8 cellular contexts compared by ENCODE assay signal in the genomic region with DNA sequence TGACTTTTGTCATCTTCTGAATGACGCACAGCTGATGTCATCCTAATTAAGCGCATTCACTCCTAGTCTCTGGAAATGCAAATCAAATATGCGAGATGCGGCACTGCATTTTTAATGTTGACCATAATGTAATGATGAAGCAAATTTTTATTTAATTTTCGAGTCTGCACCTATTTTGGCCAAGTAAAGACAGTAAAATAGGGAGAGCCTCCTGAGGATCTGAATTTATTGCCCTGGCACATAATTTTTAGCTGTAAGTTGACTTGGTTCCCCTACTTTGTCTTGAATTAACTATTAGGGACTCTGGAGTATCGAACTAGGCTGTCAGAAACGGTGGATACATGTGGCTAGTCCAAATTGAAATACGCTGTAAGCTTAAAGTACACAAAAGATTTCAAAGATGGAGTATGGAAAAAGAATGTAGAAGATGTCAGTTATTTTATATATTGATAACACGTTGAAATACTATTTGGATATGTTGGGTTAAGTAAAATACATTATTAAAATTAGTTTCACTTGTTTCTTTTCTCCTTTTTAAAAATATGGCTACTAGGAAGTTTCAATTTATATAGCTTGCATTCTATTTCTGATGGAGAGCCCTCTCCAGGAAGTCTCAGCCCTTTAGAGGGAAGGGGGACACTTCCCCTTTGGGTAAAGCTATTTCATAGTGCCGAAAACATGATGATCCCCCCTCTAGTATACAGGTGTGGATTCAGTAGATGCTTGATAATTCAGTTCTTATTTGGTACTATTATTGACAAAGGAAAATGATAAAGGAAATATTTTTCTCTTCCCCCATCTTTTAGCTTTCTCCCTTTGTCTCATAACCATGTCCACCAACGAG. TPM values are rescaled to one million over a fixed set of nuclear protein-coding genes. Genes with fewer than 3 reads are reported as not detected.
DNase-seq lines count a peak whose midpoint lies in the region; ATAC-seq and TF ChIP-seq lines count a peak whose summit lies in the region.

No MANE protein-coding gene starts in this region.

- H3K27ac Mint-ChIP-seq in activated naive CD4-positive, alpha-beta T cell treated with anti-CD3 and anti-CD28 coated beads, Interleukin-2, amount 50 U/mL, for 72 hours, result peak overlapping the region; percentile 97 to 99

- no peak for TF ChIP-seq CTCF in right atrium auricular region (IDR thresholded peaks at IDR 0.05)

- H3K27ac ChIP-seq in right atrium auricular region (peak overlapping the region; percentile 82 to 85), temporal lobe (ENCODE audit: low read depth, low read length) (peak overlapping the region; percentile 67)

- H3K4me1 ChIP-seq in right atrium auricular region, result peaks cover 0 to 19% of the 10 kb centered on the region in 2 donors

- H3K9me3 ChIP-seq in right atrium auricular region, result no peaks in the 10 kb centered on the region

- DNase-seq in right atrium auricular region (ENCODE audit: low spot score), result no peak
- DNase-seq in Right ventricle myocardium inferior (ENCODE audit: missing footprints), result no peak
- no peak for DNase-seq in activated naive CD4-positive, alpha-beta T cell treated with anti-CD3 and anti-CD28 coated beads, Interleukin-2, amount 50 U/mL, for 72 hours (ENCODE audit: low spot score in 2 of 2)
- peak; percentile 40 for DNase-seq in iris pigment epithelial cell (ENCODE audit: low read depth)
- DNase-seq in foreskin melanocyte, result no peak
- DNase-seq in NCI-H1092 (lab: John Stamatoyannopoulos, UW), result no peak

- H3K36me3 ChIP-seq in right atrium auricular region, result peaks cover 43% of the 10 kb centered on the region

- H3K36me3 Mint-ChIP-seq in activated naive CD4-positive, alpha-beta T cell treated with anti-CD3 and anti-CD28 coated beads, Interleukin-2, amount 50 U/mL, for 72 hours, result peaks cover 29 to 39% of the 10 kb centered on the region in 2 donors

- no peaks in the 10 kb centered on the region for H3K9me3 Mint-ChIP-seq in activated naive CD4-positive, alpha-beta T cell treated with anti-CD3 and anti-CD28 coated beads, Interleukin-2, amount 50 U/mL, for 72 hours

- peak overlapping the region; percentile 67 to 79 for H3K4me3 ChIP-seq in right atrium auricular region

- no peaks in the 10 kb centered on the region for H3K27me3 ChIP-seq in right atrium auricular region

- no peak for ATAC-seq in Right ventricle myocardium inferior
- no peak for ATAC-seq in activated naive CD4-positive, alpha-beta T cell treated with anti-CD3 and anti-CD28 coated beads, Interleukin-2, amount 50 U/mL, for 72 hours
- no peak for ATAC-seq in GM21529 (IDR thresholded peaks at IDR 0.05; ENCODE audit: unreplicated experiment)

- intact Hi-C loops in Right ventricle myocardium inferior (cut with DNase I), result loop anchor here (5.0 kb wide), 1 partner anchor 66 kb away; no protein-coding TSS in a partner anchor

RNA-seq across cellular contexts. Expression of gene KPNA2, which starts 1.0 kb away (rescaled TPM):
- total RNA-seq in right atrium auricular region (10 to 100 TPM; 17.9 to 19.2 TPM), Right ventricle myocardium inferior (20.8 TPM), temporal lobe (28.3 TPM)
- 100 to 1,000 TPM; 150 to 274 TPM for total RNA-seq in activated naive CD4-positive, alpha-beta T cell treated with anti-CD3 and anti-CD28 coated beads, Interleukin-2, amount 50 U/mL, for 72 hours

RNA-seq across cellular contexts. Expression of gene C17orf58, which starts 40.3 kb away (rescaled TPM):
- total RNA-seq in right atrium auricular region, result 10 to 100 TPM in 1 of 2 donors, 1 to 10 TPM in 1; 6.9 to 10.1 TPM
- total RNA-seq in Right ventricle myocardium inferior, result 8.3 TPM
- 10 to 100 TPM; 12.6 to 17.6 TPM for total RNA-seq in activated naive CD4-positive, alpha-beta T cell treated with anti-CD3 and anti-CD28 coated beads, Interleukin-2, amount 50 U/mL, for 72 hours
- total RNA-seq in temporal lobe, result 23.4 TPM
